21 cellular contexts compared by ENCODE assay signal in genomic region chr11:47595029-47595428, GRCh38. TPM values are rescaled to one million over a fixed set of nuclear protein-coding genes. Genes with fewer than 3 reads are reported as not detected.
DNase-seq lines count a peak whose midpoint lies in the region; ATAC-seq and TF ChIP-seq lines count a peak whose summit lies in the region.
"Had no signal": no experiment of that assay in that cellular context is flagged by ENCODE, and none has a peak within 500 bp of the region (broad histone marks: within the 10 kb centered on the region; RNA-seq: fewer than 3 reads in every experiment).

No MANE protein-coding gene starts in this region.

- H3K27ac Mint-ChIP-seq in osteocyte (ENCODE audit: unreplicated experiment) (no peak overlapping the region), chondrocyte (ENCODE audit: unreplicated experiment) (no peak overlapping the region)

- no TSS peak for BruUV-seq in Panc1 (replicated peaks; lab: Mats Ljungman, UMichigan)

- in situ Hi-C loops in Panc1 (cut with HindIII; ENCODE audit: low pct_unique_long_range_greater_than_20kb, low sequenced_read_pairs), result no loop called here

- CTCF ChIA-PET in Panc1 (lab: Charles Lee), result no interaction called here

- H3K36me3 Mint-ChIP-seq in osteocyte (ENCODE audit: unreplicated experiment), result no peaks in the 10 kb centered on the region
- peaks cover 2% of the 10 kb centered on the region for H3K36me3 Mint-ChIP-seq in chondrocyte (ENCODE audit: low read depth)

- TF ChIP-seq CTCF in Panc1 (IDR thresholded peaks at IDR 0.05) (no peak), left ventricle myocardium inferior (IDR thresholded peaks at IDR 0.05; ENCODE audit: borderline replicate concordance) (no peak), osteocyte (IDR thresholded peaks at IDR 0.05) (no peak), chondrocyte (IDR thresholded peaks at IDR 0.05) (no peak)

- POLR2A ChIA-PET in Panc1 (lab: Charles Lee), result interaction anchor here (0.5 to 0.6 kb wide), 2 partner anchors 21 to 1689 kb away, joined by 3 to 8 read pairs; no protein-coding TSS in a partner anchor

- H3K4me3 ChIP-seq in Panc1 (ENCODE audit: low read depth in 2 of 2, low read length in 2 of 2), result no peak overlapping the region
- no peak overlapping the region for H3K4me3 ChIP-seq in left ventricle myocardium inferior
- H3K4me3 ChIP-seq: prostate gland, upper lobe of left lung had no signal

- no peaks in the 10 kb centered on the region for H3K9me3 ChIP-seq in Panc1 (ENCODE audit: control insufficient read depth, insufficient read depth, low read depth, low read length)
- H3K9me3 ChIP-seq in left ventricle myocardium inferior (replicated peaks), result no peaks in the 10 kb centered on the region
- H3K9me3 ChIP-seq: prostate gland, spleen, upper lobe of left lung had no signal

- DNase-seq in DMS53 (lab: John Stamatoyannopoulos, UW), result peak; percentile 29
- DNase-seq in DMS53 treated with DMSO at 0.1 percent for 48 hours (lab: John Stamatoyannopoulos, UW; ENCODE audit: unreplicated experiment), result no peak
- no peak for DNase-seq in Panc1 (ENCODE audit: low read depth, low spot score)
- DNase-seq in left ventricle myocardium inferior, result peak; percentile 57
- DNase-seq in osteocyte (ENCODE audit: extremely low spot score, unreplicated experiment), result no peak
- DNase-seq in GM03348 (ENCODE audit: low spot score), result no peak
- no peak for DNase-seq in chondrocyte (ENCODE audit: low spot score)
- no peak for DNase-seq in OCI-M1 (lab: John Stamatoyannopoulos, UW)
- DNase-seq: 8988T; activated effector memory CD4-positive, alpha-beta T cell treated with Interleukin-2 at 50 U/mL for 16 hours; amygdala; HCEC 1CT; NCI-H1436; upper lobe of left lung had no signal

- H3K4me3 Mint-ChIP-seq in osteocyte (ENCODE audit: unreplicated experiment) (peak overlapping the region; percentile 48), chondrocyte (ENCODE audit: unreplicated experiment) (no peak overlapping the region)

- no peaks in the 10 kb centered on the region for H3K36me3 ChIP-seq in Panc1 (ENCODE audit: control insufficient read depth, insufficient read depth, low read length)
- no peaks in the 10 kb centered on the region for H3K36me3 ChIP-seq in left ventricle myocardium inferior
- H3K36me3 ChIP-seq: prostate gland, spleen, upper lobe of left lung had no signal

- H3K27me3 Mint-ChIP-seq in osteocyte (ENCODE audit: unreplicated experiment) (peaks cover 26% of the 10 kb centered on the region), chondrocyte (ENCODE audit: low read depth) (peaks cover 35% of the 10 kb centered on the region)

- H3K4me1 Mint-ChIP-seq in osteocyte (ENCODE audit: unreplicated experiment) (peaks cover 13% of the 10 kb centered on the region), chondrocyte (ENCODE audit: low read depth) (peaks cover 8% of the 10 kb centered on the region)

- ATAC-seq in Panc1, result peak; percentile 56

- intact Hi-C loops in Panc1 (cut with micrococcal nuclease; ENCODE audit: unreplicated experiment), result no loop called here
- intact Hi-C loops in left ventricle myocardium inferior (cut with micrococcal nuclease), result no loop called here

- H3K27me3 ChIP-seq in Panc1 (ENCODE audit: control insufficient read depth, insufficient read depth, low read length), result peaks cover 6% of the 10 kb centered on the region; the same call in 1 of the 2 replicates
- H3K27me3 ChIP-seq in left ventricle myocardium inferior (ENCODE audit: low read depth), result peaks cover 56% of the 10 kb centered on the region

- peaks cover 4% of the 10 kb centered on the region for H3K4me1 ChIP-seq in Panc1 (ENCODE audit: control insufficient read depth, insufficient read depth, low read length)
- H3K4me1 ChIP-seq in left ventricle myocardium inferior, result peaks cover 23% of the 10 kb centered on the region
- H3K4me1 ChIP-seq: prostate gland had no signal

- H3K9me3 Mint-ChIP-seq in osteocyte (ENCODE audit: unreplicated experiment) (no peaks in the 10 kb centered on the region), chondrocyte (ENCODE audit: low read depth) (no peaks in the 10 kb centered on the region)

- H3K27ac ChIP-seq in Panc1 (ENCODE audit: low read length) (no peak overlapping the region), left ventricle myocardium inferior (replicated peaks) (no peak overlapping the region)
- H3K27ac ChIP-seq: KMS-11, prostate gland, spleen, upper lobe of left lung had no signal

RNA-seq across cellular contexts. Expression of gene C1QTNF4, which starts 0.8 kb away (rescaled TPM):
- total RNA-seq in Panc1 (2021; ENCODE audit: unreplicated experiment), result not detected
- polyA plus RNA-seq in Panc1 (2012; ENCODE audit: insufficient read length), result not detected
- total RNA-seq in left ventricle myocardium inferior, result 0.58 TPM
- 0.37 and 0.51 TPM in 2 replicates for total RNA-seq in osteocyte
- total RNA-seq in chondrocyte, result 0.40 to 0.41 TPM in 2 of 3 replicates, not detected in the other
- total RNA-seq: RPMI7951 had no signal

RNA-seq across cellular contexts. Expression of gene FAM180B, which starts 8.6 kb away (rescaled TPM):
- total RNA-seq in Panc1 (2021; ENCODE audit: unreplicated experiment) (not detected), left ventricle myocardium inferior (0.22 TPM), osteocyte (0.32 and 0.52 TPM in 2 replicates), chondrocyte (not detected in 3 replicates)
- polyA plus RNA-seq in Panc1 (2012; ENCODE audit: insufficient read length), result not detected
- total RNA-seq: fibroblast of villous mesenchyme; prostate gland; RPMI7951; spleen; T-helper 1 cell treated with Interleukin-12 subunit alpha and Interleukin-12 subunit beta and Interleukin-4 antibody, amounts not matched to agents 30 ng/mL and 1 ng/mL, for 36 hours had no signal
- polyA plus RNA-seq: BJ had no signal

RNA-seq across cellular contexts. Expression of gene NDUFS3, which starts 16.2 kb away (rescaled TPM):
- total RNA-seq in Panc1 (2021; ENCODE audit: unreplicated experiment) (135 TPM), left ventricle myocardium inferior (296 TPM), osteocyte (102 and 105 TPM in 2 replicates), chondrocyte (63.6 to 102 TPM (median 70.3 TPM) in 3 replicates)
- polyA plus RNA-seq in Panc1 (2012; ENCODE audit: insufficient read length), result 135 TPM

RNA-seq across cellular contexts. Expression of gene KBTBD4, which starts 16.3 kb away (rescaled TPM):
- total RNA-seq in Panc1 (2021; ENCODE audit: unreplicated experiment) (23.2 TPM), left ventricle myocardium inferior (14.2 TPM), osteocyte (19.7 and 19.8 TPM in 2 replicates), chondrocyte (11.1 to 16.5 TPM (median 12.9 TPM) in 3 replicates)
- 24.7 TPM for polyA plus RNA-seq in Panc1 (2012; ENCODE audit: insufficient read length)

RNA-seq across cellular contexts. Expression of gene PTPMT1, which starts 29.6 kb away (rescaled TPM):
- total RNA-seq in Panc1 (2021; ENCODE audit: unreplicated experiment) (81.0 TPM), left ventricle myocardium inferior (23.6 TPM), osteocyte (49.3 and 50.3 TPM in 2 replicates), chondrocyte (40.4 to 48.8 TPM (median 43.5 TPM) in 3 replicates)
- 118 TPM for polyA plus RNA-seq in Panc1 (2012; ENCODE audit: insufficient read length)

Comparison
In these comparisons a context has a peak if more than half of its experiments do, and no peak if none do; other contexts are left out.
1. DNase-seq: peak in DMS53 (single experiment) and left ventricle myocardium inferior (single experiment); none in DMS53 treated with DMSO at 0.1 percent for 48 hours (single experiment), Panc1 (single experiment), osteocyte (single experiment), GM03348 (single experiment), chondrocyte (single experiment) and OCI-M1 (single experiment).